Comparison of ENCODE assay signal across 18 cellular contexts in genomic region chr2:61125798-61126197, GRCh38. TPM values are rescaled to one million over a fixed set of nuclear protein-coding genes. Genes with fewer than 3 reads are reported as not detected.
DNase-seq lines count a peak whose midpoint lies in the region; ATAC-seq and TF ChIP-seq lines count a peak whose summit lies in the region.
"Had no signal": no experiment of that assay in that cellular context is flagged by ENCODE, and none has a peak within 500 bp of the region (broad histone marks: within the 10 kb centered on the region; RNA-seq: fewer than 3 reads in every experiment).

No MANE protein-coding gene starts in this region.

- H3K27me3 Mint-ChIP-seq in GM23338 (ENCODE audit: insufficient read depth, low read depth, poor library complexity) = peaks cover 2% of the 10 kb centered on the region
- H3K27me3 Mint-ChIP-seq: CD4-positive, CD25-positive, alpha-beta regulatory T cell had no signal

- no peak for ATAC-seq in GM23338
- peak; percentile 89 for ATAC-seq in left lung
- no peak for ATAC-seq in left lobe of liver

- no peak for TF ChIP-seq POLR2A in thyroid gland (IDR thresholded peaks at IDR 0.05)

- H3K27ac Mint-ChIP-seq in GM23338 = no peak overlapping the region
- H3K27ac Mint-ChIP-seq: CD4-positive, CD25-positive, alpha-beta regulatory T cell; CD8-positive, alpha-beta memory T cell had no signal

- H3K36me3 Mint-ChIP-seq in GM23338 (ENCODE audit: low read depth) = 0 out of 3 replicates have a peak, but pooled peaks cover 3% of the 10 kb centered on the region

- no peaks in the 10 kb centered on the region for H4K20me1 ChIP-seq in GM23338 (replicated peaks; ENCODE audit: insufficient read depth)

- H3K4me1 ChIP-seq in GM23338 (ENCODE audit: insufficient read depth) (peaks cover 13% of the 10 kb centered on the region; the same call in 1 of the 2 replicates), left lung (no peaks in the 10 kb centered on the region), thyroid gland (peaks cover 4 to 6% of the 10 kb centered on the region in 2 donors)
- H3K4me1 ChIP-seq: BE2C had no signal

- TF ChIP-seq CTCF in GM23338 (conservative IDR thresholded peaks at IDR 0.05; ENCODE audit: low read depth in 2 of 2) (no peak), left lung (IDR thresholded peaks at IDR 0.05) (no peak), thyroid gland (IDR thresholded peaks at IDR 0.05) (no peak)

- intact Hi-C loops in left lung (cut with DNase I) (no loop called here), thyroid gland (cut with DNase I) (no loop called here)

- peaks cover 15% of the 10 kb centered on the region for H3K4me1 Mint-ChIP-seq in GM23338
- H3K4me1 Mint-ChIP-seq: CD4-positive, CD25-positive, alpha-beta regulatory T cell; CD8-positive, alpha-beta memory T cell had no signal

- H3F3A ChIP-seq in GM23338 (replicated peaks; ENCODE audit: low read depth) = no peaks in the 10 kb centered on the region

- H3K4me3 ChIP-seq in GM23338 (no peak overlapping the region), left lung (no peak overlapping the region), thyroid gland (replicated peaks in 1 of 3) (no peak overlapping the region)
- H3K4me3 ChIP-seq: GM23248 had no signal

- H3K27me3 ChIP-seq in GM23338 (ENCODE audit: insufficient read depth) = no peaks in the 10 kb centered on the region
- H3K27me3 ChIP-seq in left lung = no peaks in the 10 kb centered on the region
- no peaks in the 10 kb centered on the region for H3K27me3 ChIP-seq in thyroid gland
- H3K27me3 ChIP-seq: BE2C had no signal

- H3K27ac ChIP-seq in GM23338 (ENCODE audit: low read depth) (no peak overlapping the region), left lung (no peak overlapping the region), thyroid gland (peak overlapping the region in 2 of 3 donors; percentile 39 to 44)
- H3K27ac ChIP-seq: GM23248 had no signal

- peaks cover 4% of the 10 kb centered on the region for H3K9me3 Mint-ChIP-seq in GM23338

- H3K36me3 ChIP-seq in GM23338 (ENCODE audit: insufficient read depth) (no peaks in the 10 kb centered on the region), left lung (peaks cover 0 to 3% of the 10 kb centered on the region in 2 donors), thyroid gland (no peaks in the 10 kb centered on the region)
- H3K36me3 ChIP-seq: BE2C had no signal

- no peak overlapping the region for H3K4me3 Mint-ChIP-seq in GM23338
- H3K4me3 Mint-ChIP-seq: CD4-positive, CD25-positive, alpha-beta regulatory T cell; CD8-positive, alpha-beta memory T cell had no signal

- 0 out of 2 replicates have a peak overlapping the region, but pooled peaks have one; percentile 1 for H3K4me2 ChIP-seq in GM23338

- no peaks in the 10 kb centered on the region for H3K9me2 ChIP-seq in GM23338 (ENCODE audit: insufficient read depth)

- H3K9me3 ChIP-seq in left lung (peaks cover 0 to 8% of the 10 kb centered on the region in 2 donors), thyroid gland (no peaks in the 10 kb centered on the region)
- H3K9me3 ChIP-seq: BE2C had no signal

- H3K79me2 ChIP-seq in GM23338 (replicated peaks; ENCODE audit: insufficient read depth) = no peaks in the 10 kb centered on the region

- 52 to 73% methylated on average over 3 of the region's 3 CpGs for WGBS in thyroid gland, 2 donors

- H2AFZ ChIP-seq in GM23338 = no peak overlapping the region
- H2AFZ ChIP-seq: GM23248 had no signal

- DNase-seq in DMS79 (lab: John Stamatoyannopoulos, UW) (peak; percentile 42), GM23338 (ENCODE audit: low spot score) (peak; percentile 29), left lung (no peak), thyroid gland (peak; percentile 26), NAMALWA (ENCODE audit: low spot score) (no peak), left lobe of liver (ENCODE audit: low spot score) (no peak)
- no peak for DNase-seq in stimulated activated CD8-positive, alpha-beta memory T cell treated with anti-CD3 and anti-CD28 coated beads, Interleukin-4, amount 100 ng/mL, for 48 hours
- DNase-seq: BE2C; C1 segment of cervical spinal cord; CD4-positive, CD25-positive, alpha-beta regulatory T cell; CD8-positive, alpha-beta memory T cell; COR-L47; DMS 273 treated with DMSO at 0.1 percent for 48 hours; DMS53; GDM1; GM23248; HCEC 1CT had no signal

TF ChIP-seq in GM23338, 12 proteins besides CTCF, POLR2A, EP300 and RAD21:
- TF ChIP-seq ZNF331 (CRISPR knock-in tag; IDR thresholded peaks at IDR 0.05; ENCODE audit: low read depth) (no peak), ETS1 (IDR thresholded peaks at IDR 0.05) (no peak), NANOG (IDR thresholded peaks at IDR 0.05; ENCODE audit: borderline replicate concordance) (no peak), POLR2AphosphoS5 (IDR thresholded peaks at IDR 0.05; ENCODE audit: low read depth) (no peak), ZNF462 (CRISPR knock-in tag; IDR thresholded peaks at IDR 0.05) (no peak), EZH2 (IDR thresholded peaks at IDR 0.05; ENCODE audit: low read depth, unreplicated experiment) (no peak), ZNF114 (CRISPR knock-in tag; IDR thresholded peaks at IDR 0.05) (no peak), EZH2phosphoT487 (IDR thresholded peaks at IDR 0.05; ENCODE audit: unreplicated experiment) (no peak)

RNA-seq across cellular contexts. Expression of gene C2orf74, which starts 36.2 kb away (rescaled TPM):
- total RNA-seq in GM23338 (2014; rRNA removed; shearing (Covaris generic)) = 4.3 and 5.7 TPM in 2 replicates
- 18.2 and 21.5 TPM in 2 replicates for polyA plus RNA-seq in GM23338 (2016; fragmentation: Nextera tagmentation; extraction: Ambion mirVana)
- total RNA-seq in left lung = 10 to 100 TPM in 1 of 2 donors, 1 to 10 TPM in 1; 5.0 to 11.4 TPM
- total RNA-seq in thyroid gland = 10 to 100 TPM; 12.7 to 29.8 (median 20.6) TPM
- total RNA-seq in left lobe of liver = 13.5 TPM
- total RNA-seq: HT-29 had no signal

Comparison
In these comparisons a context has a peak if more than half of its experiments do, and no peak if none do; other contexts are left out.
1. DNase-seq: peak in DMS79 (single experiment), GM23338 (single experiment) and thyroid gland (2 of 2); none in left lung (0 of 2), NAMALWA (single experiment), left lobe of liver (single experiment) and stimulated activated CD8-positive, alpha-beta memory T cell treated with anti-CD3 and anti-CD28 coated beads, Interleukin-4, amount 100 ng/mL, for 48 hours (single experiment).
2. H3K27ac ChIP-seq: peak in thyroid gland (2 of 3); none in GM23338 (single experiment) and left lung (0 of 2).